Comparison of ENCODE assay signal across 9 cellular contexts in genomic region chr1:221793439-221794078, GRCh38. TPM values are rescaled to one million over a fixed set of nuclear protein-coding genes. Genes with fewer than 3 reads are reported as not detected.
A peak's percentile ranks its signal among the peaks of the same experiment; 100 is the strongest.
DNase-seq lines count a peak whose midpoint lies in the region; ATAC-seq and TF ChIP-seq lines count a peak whose summit lies in the region.
"Had no signal": no experiment of that assay in that cellular context is flagged by ENCODE, and none has a peak within 500 bp of the region (broad histone marks: within the 10 kb centered on the region; RNA-seq: fewer than 3 reads in every experiment).

No MANE protein-coding gene starts in this region.

- peak overlapping the region; percentile 97 for H3K27ac Mint-ChIP-seq in central memory CD8-positive, alpha-beta T cell (ENCODE audit: low read depth)
- no peak overlapping the region for H3K27ac Mint-ChIP-seq in chondrocyte (ENCODE audit: unreplicated experiment)

- H3K27me3 Mint-ChIP-seq in central memory CD8-positive, alpha-beta T cell, result no peaks in the 10 kb centered on the region
- peaks cover 4% of the 10 kb centered on the region for H3K27me3 Mint-ChIP-seq in chondrocyte (ENCODE audit: low read depth)

- H3K9me3 Mint-ChIP-seq in central memory CD8-positive, alpha-beta T cell, result no peaks in the 10 kb centered on the region
- H3K9me3 Mint-ChIP-seq in chondrocyte (ENCODE audit: low read depth), result peaks cover 3% of the 10 kb centered on the region

- peaks cover 32% of the 10 kb centered on the region for H3K4me1 Mint-ChIP-seq in central memory CD8-positive, alpha-beta T cell
- no peaks in the 10 kb centered on the region for H3K4me1 Mint-ChIP-seq in chondrocyte (ENCODE audit: low read depth)

- TF ChIP-seq CTCF in GM13977 (IDR thresholded peaks at IDR 0.05; ENCODE audit: extremely low read depth, insufficient read depth, missing control alignments), result no peak
- no peak for TF ChIP-seq CTCF in chondrocyte (IDR thresholded peaks at IDR 0.05)

- peak overlapping the region; percentile 53 for H3K4me3 Mint-ChIP-seq in central memory CD8-positive, alpha-beta T cell
- H3K4me3 Mint-ChIP-seq in chondrocyte (ENCODE audit: unreplicated experiment), result no peak overlapping the region

- peaks cover 9% of the 10 kb centered on the region for H3K36me3 Mint-ChIP-seq in central memory CD8-positive, alpha-beta T cell (ENCODE audit: insufficient read depth)
- H3K36me3 Mint-ChIP-seq in chondrocyte (ENCODE audit: low read depth), result no peaks in the 10 kb centered on the region

- ATAC-seq in GM19467 (IDR thresholded peaks at IDR 0.05; ENCODE audit: unreplicated experiment) (peak; percentile 92), HG03280 (IDR thresholded peaks at IDR 0.05; ENCODE audit: unreplicated experiment) (peak; percentile 82)
- ATAC-seq in central memory CD8-positive, alpha-beta T cell (replicated peaks; ENCODE audit: extremely low read depth, poor library complexity, severe bottlenecking), result peak; percentile 85

- in situ Hi-C loops in GM13977 (cut with MboI; ENCODE audit: low pct_unique_long_range_greater_than_20kb, low sequenced_read_pairs, unreplicated experiment), result no loop called here

- peak; percentile 53 for DNase-seq in GM13977 (ENCODE audit: low spot score)
- DNase-seq in central memory CD8-positive, alpha-beta T cell (ENCODE audit: low spot score in 2 of 2), result peak in 1 of 2 donors; percentile 42
- no peak for DNase-seq in effector CD8-positive, alpha-beta T cell (lab: John Stamatoyannopoulos, UW)
- DNase-seq in chondrocyte (ENCODE audit: low spot score), result no peak
- no peak for DNase-seq in T1000 (lab: John Stamatoyannopoulos, UW)
- no peak for DNase-seq in NCI-H146 treated with DMSO at 0.1 percent for 48 hours (lab: John Stamatoyannopoulos, UW; ENCODE audit: unreplicated experiment)
- DNase-seq: midbrain had no signal

RNA-seq across cellular contexts. Expression of gene DUSP10, which starts 51.7 kb away (rescaled TPM):
- total RNA-seq in chondrocyte, result 1.4 to 4.1 TPM (median 3.6 TPM) in 3 replicates
